Comparison of ENCODE assay signal across 1 cellular context in genomic region chr1:77533660-77534295, GRCh38.
TF ChIP-seq lines count a peak whose summit lies in the region.

No MANE protein-coding gene starts in this region.

TF ChIP-seq in GM23338, 12 proteins besides CTCF, POLR2A, EP300 and RAD21 (continued from another document):
- TF ChIP-seq ZNF462 (CRISPR knock-in tag; IDR thresholded peaks at IDR 0.05): no peak
- no peak for TF ChIP-seq ETS1 (IDR thresholded peaks at IDR 0.05)
- TF ChIP-seq ZNF114 (CRISPR knock-in tag; IDR thresholded peaks at IDR 0.05): no peak
- TF ChIP-seq NANOG (IDR thresholded peaks at IDR 0.05; ENCODE audit: borderline replicate concordance): no peak
